In genomic region chr7:88665892-88666514, GRCh38 we compare ENCODE assay signal across 17 cellular contexts.
DNase-seq lines count a peak whose midpoint lies in the region; ATAC-seq, FAIRE-seq and TF ChIP-seq lines count a peak whose summit lies in the region.
"Had no signal": no experiment of that assay in that cellular context is flagged by ENCODE, and none has a peak within 500 bp of the region (broad histone marks: within the 10 kb centered on the region; RNA-seq: fewer than 3 reads in every experiment).

No MANE protein-coding gene starts in this region.

- TF ChIP-seq POLR2A in NB4 (IDR thresholded peaks at IDR 0.05; ENCODE audit: extremely low read depth, insufficient read length) (no peak), K562 (conservative IDR thresholded peaks at IDR 0.05) (no peak)

- CTCF ChIA-PET in K562 (lab: Yijun Ruan, JAX; ENCODE audit: low intra/inter-chr PET ratio): no interaction called here

- H3K4me1 ChIP-seq in K562 (replicated peaks in 1 of 2; ENCODE audit: control insufficient read depth in 2 of 2, insufficient read depth in 2 of 2, low read length in 2 of 2): no peaks in the 10 kb centered on the region; a peak in 1 of 5 replicates

- no peak overlapping the region for H3K4me3 ChIP-seq in NB4 (ENCODE audit: low read depth, low read length)
- no peak overlapping the region for H3K4me3 ChIP-seq in K562
- H3K4me3 ChIP-seq: MG63 had no signal

- no peak overlapping the region for H3K27ac ChIP-seq in K562 (ENCODE audit: extremely low read depth, low read depth, low read length)

- H3K9me3 ChIP-seq in K562 (replicated peaks; ENCODE audit: control insufficient read depth, insufficient read depth, low read depth, low read length): no peaks in the 10 kb centered on the region
- H3K9me3 ChIP-seq: MG63 had no signal

- peaks cover 4% of the 10 kb centered on the region for H3K9me3 Mint-ChIP-seq in type B pancreatic cell

- intact Hi-C loops in K562 (cut with micrococcal nuclease): no loop called here

- H3K9me1 ChIP-seq in K562 (ENCODE audit: control insufficient read depth, insufficient read depth, low read length): no peaks in the 10 kb centered on the region

- peak overlapping the region; percentile 45 for H3K4me3 Mint-ChIP-seq in type B pancreatic cell

- ATAC-seq in K562: peak; percentile 88
- ATAC-seq in GM21390 (IDR thresholded peaks at IDR 0.05; ENCODE audit: unreplicated experiment): no peak
- ATAC-seq: HepG2 had no signal

- WGBS in K562 (ENCODE audit: insufficient coverage, low coverage, missing lambda C conversion rate): 5% methylated on average over 3 of the region's 3 CpGs

- H3K4me1 Mint-ChIP-seq in type B pancreatic cell (ENCODE audit: unreplicated experiment): peaks cover 10% of the 10 kb centered on the region

- peak overlapping the region; percentile 64 for H2AFZ ChIP-seq in K562 (ENCODE audit: low read depth, low read length)

- H3K27ac Mint-ChIP-seq in type B pancreatic cell: peak overlapping the region; percentile 75

- no TSS peak for BruUV-seq in K562 (replicated peaks; lab: Mats Ljungman, UMichigan)

- H3K27me3 ChIP-seq in K562 (ENCODE audit: control insufficient read depth in 2 of 2, insufficient read depth in 2 of 2, low read length in 2 of 2): no peaks in the 10 kb centered on the region
- H3K27me3 ChIP-seq: MG63 had no signal

- FAIRE-seq in K562 (lab: Jason Lieb, UNC): peak; percentile 26
- FAIRE-seq: GM19239, HepG2 had no signal

- no peak overlapping the region for H3K4me2 ChIP-seq in K562 (ENCODE audit: insufficient read depth, low read length)

- no peak for TF ChIP-seq CTCF in NB4 (IDR thresholded peaks at IDR 0.05; ENCODE audit: low read depth, low read length)
- TF ChIP-seq CTCF in K562 (IDR thresholded peaks at IDR 0.05 in 2 of 3, conservative IDR thresholded peaks at IDR 0.05 in 1 of 3; ENCODE audit: insufficient read depth in 2 of 3, low read depth in 1 of 3, low read length in 3 of 3): 0 out of 6 replicates have a peak, but pooled peaks of 2 of the 3 experiments have one; percentile 4 to 14
- TF ChIP-seq CTCF in type B pancreatic cell (conservative IDR thresholded peaks at IDR 0.05): no peak
- TF ChIP-seq CTCF in GM13977 (IDR thresholded peaks at IDR 0.05; ENCODE audit: extremely low read depth, insufficient read depth, missing control alignments): no peak

- H3K27me3 Mint-ChIP-seq in type B pancreatic cell: peaks cover 3% of the 10 kb centered on the region

- POLR2A ChIA-PET in K562 (lab: Yijun Ruan, JAX): interaction anchor here (0.9 kb wide), 1 partner anchor 19 kb away, joined by 4 read pairs; no protein-coding TSS in a partner anchor

- in situ Hi-C loops in K562 (cut with MboI) (no loop called here), GM13977 (cut with MboI; ENCODE audit: low pct_unique_long_range_greater_than_20kb, low sequenced_read_pairs, unreplicated experiment) (no loop called here)

- H3K79me2 ChIP-seq in K562 (ENCODE audit: control insufficient read depth, insufficient read depth, low read length): no peaks in the 10 kb centered on the region

- DNase-seq in NCI-H748 (lab: John Stamatoyannopoulos, UW; ENCODE audit: unreplicated experiment): peak; percentile 25
- DNase-seq in NCI-H748 treated with DMSO at 0.1 percent for 48 hours (lab: John Stamatoyannopoulos, UW): no peak
- peak; percentile 8 for DNase-seq in NB4 (ENCODE audit: low read depth)
- DNase-seq in K562 (ENCODE audit: extremely low read depth in 1 of 4, low spot score in 3 of 4): peak in 2 of 4 experiments; percentile 19 to 22
- DNase-seq in type B pancreatic cell (ENCODE audit: extremely low spot score, unreplicated experiment): no peak
- DNase-seq in GM13977 (ENCODE audit: low spot score): no peak
- DNase-seq in SIG-M5 treated with dmso at 0.1 percent for 504 hours (lab: John Stamatoyannopoulos, UW; ENCODE audit: unreplicated experiment): no peak
- DNase-seq: C1 segment of cervical spinal cord, DMS153, GOT3, MG63, NCI-H1105 treated with DMSO at 0.1 percent for 48 hours, NCI-H187 treated with DMSO at 0.1 percent for 48 hours, NCI-H510A treated with DMSO at 0.1 percent for 48 hours had no signal

- no peak overlapping the region for H3K9ac ChIP-seq in K562 (ENCODE audit: insufficient read depth in 1 of 2, low read depth in 2 of 2, low read length in 2 of 2)

- TF ChIP-seq RAD21 in K562 (CRISPR knock-in tag; conservative IDR thresholded peaks at IDR 0.05 in 1 of 2, IDR thresholded peaks at IDR 0.05 in 1 of 2): peak; percentile 28 to 40

- no peaks in the 10 kb centered on the region for H3K36me3 Mint-ChIP-seq in type B pancreatic cell

- no peak for TF ChIP-seq EP300 in K562 (IDR thresholded peaks at IDR 0.05; ENCODE audit: low read length)

- no peaks in the 10 kb centered on the region for H3K36me3 ChIP-seq in K562 (ENCODE audit: control insufficient read depth, insufficient read depth, low read length)
- H3K36me3 ChIP-seq: MG63 had no signal

- H4K20me1 ChIP-seq in K562 (replicated peaks; ENCODE audit: control insufficient read depth, insufficient read depth, low read length): no peaks in the 10 kb centered on the region

TF ChIP-seq in K562, 482 proteins besides CTCF, POLR2A, EP300 and RAD21 (continues in another document):
- no peak for TF ChIP-seq RHOXF2B (CRISPR knock-in tag; conservative IDR thresholded peaks at IDR 0.05)
- no peak for TF ChIP-seq CHD4 (IDR thresholded peaks at IDR 0.05; ENCODE audit: insufficient read depth, insufficient replicate concordance, low read depth, low read length, poor library complexity, severe bottlenecking)
- TF ChIP-seq ZFP36 (IDR thresholded peaks at IDR 0.05; ENCODE audit: low read depth, low read length, partially characterized antibody): no peak
- TF ChIP-seq BDP1 (IDR thresholded peaks at IDR 0.05; ENCODE audit: insufficient read depth, insufficient read length): no peak
- no peak for TF ChIP-seq CTBP1 (IDR thresholded peaks at IDR 0.05; ENCODE audit: borderline replicate concordance)
- TF ChIP-seq ZBTB1 (CRISPR knock-in tag; IDR thresholded peaks at IDR 0.05; ENCODE audit: borderline replicate concordance, low read depth): no peak
- no peak for TF ChIP-seq MECOM (CRISPR knock-in tag; IDR thresholded peaks at IDR 0.05)
- TF ChIP-seq ZNF444 (CRISPR knock-in tag; IDR thresholded peaks at IDR 0.05): no peak
- no peak for TF ChIP-seq NR2C1 (IDR thresholded peaks at IDR 0.05)
- no peak for TF ChIP-seq NR2C1 (tag; IDR thresholded peaks at IDR 0.05)
- TF ChIP-seq RBM34 (IDR thresholded peaks at IDR 0.05; ENCODE audit: borderline replicate concordance, insufficient read depth, low read length): no peak
- no peak for TF ChIP-seq CBFB (CRISPR knock-in tag; IDR thresholded peaks at IDR 0.05)
- no peak for TF ChIP-seq MYNN (IDR thresholded peaks at IDR 0.05)
- TF ChIP-seq MYNN (CRISPR knock-in tag; IDR thresholded peaks at IDR 0.05): no peak
- TF ChIP-seq PRPF4 (IDR thresholded peaks at IDR 0.05; ENCODE audit: insufficient read depth, low read depth, low read length, poor library complexity, severe bottlenecking): no peak
- TF ChIP-seq MAFG (tag; conservative IDR thresholded peaks at IDR 0.05): no peak
- TF ChIP-seq USF2 (CRISPR knock-in tag; IDR thresholded peaks at IDR 0.05): no peak
- TF ChIP-seq MAFF (IDR thresholded peaks at IDR 0.05; ENCODE audit: low read length): no peak
- no peak for TF ChIP-seq STAT5B (CRISPR knock-in tag; IDR thresholded peaks at IDR 0.05)
- 0 out of 2 replicates have a peak, but pooled peaks have one; percentile 24 for TF ChIP-seq DPF2 (IDR thresholded peaks at IDR 0.05)
- TF ChIP-seq PHF8 (IDR thresholded peaks at IDR 0.05; ENCODE audit: borderline replicate concordance, low read length): no peak
- TF ChIP-seq POLR2AphosphoS2 (IDR thresholded peaks at IDR 0.05; ENCODE audit: low read length): no peak
- TF ChIP-seq RUNX1 (IDR thresholded peaks at IDR 0.05; ENCODE audit: low read depth): no peak
- no peak for TF ChIP-seq DACH1 (IDR thresholded peaks at IDR 0.05; ENCODE audit: partially characterized antibody)
- TF ChIP-seq, protein P1, sequence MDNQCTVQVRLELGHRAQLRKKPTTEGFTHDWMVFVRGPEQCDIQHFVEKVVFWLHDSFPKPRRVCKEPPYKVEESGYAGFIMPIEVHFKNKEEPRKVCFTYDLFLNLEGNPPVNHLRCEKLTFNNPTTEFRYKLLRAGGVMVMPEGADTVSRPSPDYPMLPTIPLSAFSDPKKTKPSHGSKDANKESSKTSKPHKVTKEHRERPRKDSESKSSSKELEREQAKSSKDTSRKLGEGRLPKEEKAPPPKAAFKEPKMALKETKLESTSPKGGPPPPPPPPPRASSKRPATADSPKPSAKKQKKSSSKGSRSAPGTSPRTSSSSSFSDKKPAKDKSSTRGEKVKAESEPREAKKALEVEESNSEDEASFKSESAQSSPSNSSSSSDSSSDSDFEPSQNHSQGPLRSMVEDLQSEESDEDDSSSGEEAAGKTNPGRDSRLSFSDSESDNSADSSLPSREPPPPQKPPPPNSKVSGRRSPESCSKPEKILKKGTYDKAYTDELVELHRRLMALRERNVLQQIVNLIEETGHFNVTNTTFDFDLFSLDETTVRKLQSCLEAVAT (IDR thresholded peaks at IDR 0.05): no peak
- TF ChIP-seq, protein P2, sequence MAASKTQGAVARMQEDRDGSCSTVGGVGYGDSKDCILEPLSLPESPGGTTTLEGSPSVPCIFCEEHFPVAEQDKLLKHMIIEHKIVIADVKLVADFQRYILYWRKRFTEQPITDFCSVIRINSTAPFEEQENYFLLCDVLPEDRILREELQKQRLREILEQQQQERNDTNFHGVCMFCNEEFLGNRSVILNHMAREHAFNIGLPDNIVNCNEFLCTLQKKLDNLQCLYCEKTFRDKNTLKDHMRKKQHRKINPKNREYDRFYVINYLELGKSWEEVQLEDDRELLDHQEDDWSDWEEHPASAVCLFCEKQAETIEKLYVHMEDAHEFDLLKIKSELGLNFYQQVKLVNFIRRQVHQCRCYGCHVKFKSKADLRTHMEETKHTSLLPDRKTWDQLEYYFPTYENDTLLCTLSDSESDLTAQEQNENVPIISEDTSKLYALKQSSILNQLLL (CRISPR knock-in tag; IDR thresholded peaks at IDR 0.05; ENCODE audit: borderline replicate concordance): no peak

Comparison
In these comparisons a context has a peak if more than half of its experiments do, and no peak if none do; other contexts are left out.
1. DNase-seq: peak in NCI-H748 (single experiment) and NB4 (single experiment); none in NCI-H748 treated with DMSO at 0.1 percent for 48 hours (single experiment), type B pancreatic cell (single experiment), GM13977 (single experiment) and SIG-M5 treated with dmso at 0.1 percent for 504 hours (single experiment).
2. CTCF ChIP-seq: peak in K562 (2 of 3); none in NB4 (single experiment), type B pancreatic cell (single experiment) and GM13977 (single experiment).